1 cellular context compared by ENCODE assay signal in genomic region chr1:93617670-93618488, GRCh38.
TF ChIP-seq lines count a peak whose summit lies in the region.

No MANE protein-coding gene starts in this region.

TF ChIP-seq in K562, 482 proteins besides CTCF, POLR2A, EP300 and RAD21 (continued from another document):
- TF ChIP-seq THRA (IDR thresholded peaks at IDR 0.05) (no peak), NFYB (IDR thresholded peaks at IDR 0.05; ENCODE audit: extremely low read depth, insufficient read length) (no peak), PHB (CRISPR knock-in tag; IDR thresholded peaks at IDR 0.05) (no peak), ATF1 (CRISPR knock-in tag; IDR thresholded peaks at IDR 0.05) (no peak), ATF1 (tag; IDR thresholded peaks at IDR 0.05) (no peak), NFE2L1 (tag; IDR thresholded peaks at IDR 0.05; ENCODE audit: borderline replicate concordance, low read depth) (no peak)
- TF ChIP-seq, protein P1, sequence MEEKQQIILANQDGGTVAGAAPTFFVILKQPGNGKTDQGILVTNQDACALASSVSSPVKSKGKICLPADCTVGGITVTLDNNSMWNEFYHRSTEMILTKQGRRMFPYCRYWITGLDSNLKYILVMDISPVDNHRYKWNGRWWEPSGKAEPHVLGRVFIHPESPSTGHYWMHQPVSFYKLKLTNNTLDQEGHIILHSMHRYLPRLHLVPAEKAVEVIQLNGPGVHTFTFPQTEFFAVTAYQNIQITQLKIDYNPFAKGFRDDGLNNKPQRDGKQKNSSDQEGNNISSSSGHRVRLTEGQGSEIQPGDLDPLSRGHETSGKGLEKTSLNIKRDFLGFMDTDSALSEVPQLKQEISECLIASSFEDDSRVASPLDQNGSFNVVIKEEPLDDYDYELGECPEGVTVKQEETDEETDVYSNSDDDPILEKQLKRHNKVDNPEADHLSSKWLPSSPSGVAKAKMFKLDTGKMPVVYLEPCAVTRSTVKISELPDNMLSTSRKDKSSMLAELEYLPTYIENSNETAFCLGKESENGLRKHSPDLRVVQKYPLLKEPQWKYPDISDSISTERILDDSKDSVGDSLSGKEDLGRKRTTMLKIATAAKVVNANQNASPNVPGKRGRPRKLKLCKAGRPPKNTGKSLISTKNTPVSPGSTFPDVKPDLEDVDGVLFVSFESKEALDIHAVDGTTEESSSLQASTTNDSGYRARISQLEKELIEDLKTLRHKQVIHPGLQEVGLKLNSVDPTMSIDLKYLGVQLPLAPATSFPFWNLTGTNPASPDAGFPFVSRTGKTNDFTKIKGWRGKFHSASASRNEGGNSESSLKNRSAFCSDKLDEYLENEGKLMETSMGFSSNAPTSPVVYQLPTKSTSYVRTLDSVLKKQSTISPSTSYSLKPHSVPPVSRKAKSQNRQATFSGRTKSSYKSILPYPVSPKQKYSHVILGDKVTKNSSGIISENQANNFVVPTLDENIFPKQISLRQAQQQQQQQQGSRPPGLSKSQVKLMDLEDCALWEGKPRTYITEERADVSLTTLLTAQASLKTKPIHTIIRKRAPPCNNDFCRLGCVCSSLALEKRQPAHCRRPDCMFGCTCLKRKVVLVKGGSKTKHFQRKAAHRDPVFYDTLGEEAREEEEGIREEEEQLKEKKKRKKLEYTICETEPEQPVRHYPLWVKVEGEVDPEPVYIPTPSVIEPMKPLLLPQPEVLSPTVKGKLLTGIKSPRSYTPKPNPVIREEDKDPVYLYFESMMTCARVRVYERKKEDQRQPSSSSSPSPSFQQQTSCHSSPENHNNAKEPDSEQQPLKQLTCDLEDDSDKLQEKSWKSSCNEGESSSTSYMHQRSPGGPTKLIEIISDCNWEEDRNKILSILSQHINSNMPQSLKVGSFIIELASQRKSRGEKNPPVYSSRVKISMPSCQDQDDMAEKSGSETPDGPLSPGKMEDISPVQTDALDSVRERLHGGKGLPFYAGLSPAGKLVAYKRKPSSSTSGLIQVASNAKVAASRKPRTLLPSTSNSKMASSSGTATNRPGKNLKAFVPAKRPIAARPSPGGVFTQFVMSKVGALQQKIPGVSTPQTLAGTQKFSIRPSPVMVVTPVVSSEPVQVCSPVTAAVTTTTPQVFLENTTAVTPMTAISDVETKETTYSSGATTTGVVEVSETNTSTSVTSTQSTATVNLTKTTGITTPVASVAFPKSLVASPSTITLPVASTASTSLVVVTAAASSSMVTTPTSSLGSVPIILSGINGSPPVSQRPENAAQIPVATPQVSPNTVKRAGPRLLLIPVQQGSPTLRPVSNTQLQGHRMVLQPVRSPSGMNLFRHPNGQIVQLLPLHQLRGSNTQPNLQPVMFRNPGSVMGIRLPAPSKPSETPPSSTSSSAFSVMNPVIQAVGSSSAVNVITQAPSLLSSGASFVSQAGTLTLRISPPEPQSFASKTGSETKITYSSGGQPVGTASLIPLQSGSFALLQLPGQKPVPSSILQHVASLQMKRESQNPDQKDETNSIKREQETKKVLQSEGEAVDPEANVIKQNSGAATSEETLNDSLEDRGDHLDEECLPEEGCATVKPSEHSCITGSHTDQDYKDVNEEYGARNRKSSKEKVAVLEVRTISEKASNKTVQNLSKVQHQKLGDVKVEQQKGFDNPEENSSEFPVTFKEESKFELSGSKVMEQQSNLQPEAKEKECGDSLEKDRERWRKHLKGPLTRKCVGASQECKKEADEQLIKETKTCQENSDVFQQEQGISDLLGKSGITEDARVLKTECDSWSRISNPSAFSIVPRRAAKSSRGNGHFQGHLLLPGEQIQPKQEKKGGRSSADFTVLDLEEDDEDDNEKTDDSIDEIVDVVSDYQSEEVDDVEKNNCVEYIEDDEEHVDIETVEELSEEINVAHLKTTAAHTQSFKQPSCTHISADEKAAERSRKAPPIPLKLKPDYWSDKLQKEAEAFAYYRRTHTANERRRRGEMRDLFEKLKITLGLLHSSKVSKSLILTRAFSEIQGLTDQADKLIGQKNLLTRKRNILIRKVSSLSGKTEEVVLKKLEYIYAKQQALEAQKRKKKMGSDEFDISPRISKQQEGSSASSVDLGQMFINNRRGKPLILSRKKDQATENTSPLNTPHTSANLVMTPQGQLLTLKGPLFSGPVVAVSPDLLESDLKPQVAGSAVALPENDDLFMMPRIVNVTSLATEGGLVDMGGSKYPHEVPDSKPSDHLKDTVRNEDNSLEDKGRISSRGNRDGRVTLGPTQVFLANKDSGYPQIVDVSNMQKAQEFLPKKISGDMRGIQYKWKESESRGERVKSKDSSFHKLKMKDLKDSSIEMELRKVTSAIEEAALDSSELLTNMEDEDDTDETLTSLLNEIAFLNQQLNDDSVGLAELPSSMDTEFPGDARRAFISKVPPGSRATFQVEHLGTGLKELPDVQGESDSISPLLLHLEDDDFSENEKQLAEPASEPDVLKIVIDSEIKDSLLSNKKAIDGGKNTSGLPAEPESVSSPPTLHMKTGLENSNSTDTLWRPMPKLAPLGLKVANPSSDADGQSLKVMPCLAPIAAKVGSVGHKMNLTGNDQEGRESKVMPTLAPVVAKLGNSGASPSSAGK (IDR thresholded peaks at IDR 0.05) = no peak
